ENCODE assay signal across 33 cellular contexts in the genomic region with DNA sequence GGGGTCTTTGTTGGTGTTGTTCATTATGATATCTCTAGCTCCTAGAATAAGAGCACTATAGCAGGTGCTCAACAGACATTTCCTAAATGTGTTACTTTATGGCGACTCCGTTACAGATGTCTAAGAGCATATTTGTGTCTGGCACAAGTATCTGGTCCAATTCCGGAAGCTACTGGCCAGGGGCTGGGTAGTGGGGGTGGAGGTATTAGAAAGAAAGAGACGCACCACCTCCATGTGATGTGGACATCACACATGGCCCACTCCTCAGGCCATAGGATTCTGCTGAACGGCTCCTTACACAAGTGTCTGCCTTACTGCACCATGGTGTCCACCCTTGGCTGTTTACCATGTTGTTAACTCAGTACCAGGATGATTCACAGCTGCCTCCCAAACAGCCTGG.
DNase-seq lines count a peak whose midpoint lies in the region; ATAC-seq and TF ChIP-seq lines count a peak whose summit lies in the region.
"Had no signal": no experiment of that assay in that cellular context is flagged by ENCODE, and none has a peak within 500 bp of the region (broad histone marks: within the 10 kb centered on the region; RNA-seq: fewer than 3 reads in every experiment).

No MANE protein-coding gene starts in this region.

- H3K27me3 ChIP-seq in MM.1S (replicated peaks; ENCODE audit: insufficient read depth, low read length) (no peaks in the 10 kb centered on the region), esophagus muscularis mucosa (peaks cover 0 to 47% (median 0%) of the 10 kb centered on the region in 4 donors), lung (ENCODE audit: control insufficient read depth, insufficient read depth) (peaks cover 3% of the 10 kb centered on the region)
- H3K27me3 ChIP-seq: BE2C; BLaER1; BLaER1 treated with 17β-estradiol and CSF1 and Interleukin-3, amounts not matched to agents 10 nM and 100 nM had no signal

- no peak for DNase-seq in MM.1S
- peak; percentile 84 for DNase-seq in esophagus muscularis mucosa (ENCODE audit: extremely low spot score)
- DNase-seq in lung (ENCODE audit: low spot score), result peak; percentile 9
- no peak for DNase-seq in medulla oblongata (ENCODE audit: extremely low spot score)
- no peak for DNase-seq in HK-2 (ENCODE audit: unreplicated experiment)
- no peak for DNase-seq in iPS-NIHi11 (ENCODE audit: low spot score)
- DNase-seq: 8988T; ACHN; AML-193; BE2C; C1 segment of cervical spinal cord; Caco-2; Calu3; CD4-positive, alpha-beta memory T cell; CD4-positive, alpha-beta T cell; CD4-positive, CD25-positive, alpha-beta regulatory T cell; CD8-positive, alpha-beta memory T cell; CD8-positive, alpha-beta T cell; COR-L47; DMS 273 treated with DMSO at 0.1 percent for 48 hours; DMS153; DMS53; DMS79; DMS79 treated with DMSO at 0.1 percent for 48 hours; DND-41; EL had no signal

- no peaks in the 10 kb centered on the region for H3K36me3 ChIP-seq in MM.1S (replicated peaks; ENCODE audit: insufficient read depth, low read length)
- no peaks in the 10 kb centered on the region for H3K36me3 ChIP-seq in esophagus muscularis mucosa
- H3K36me3 ChIP-seq in lung (ENCODE audit: control insufficient read depth in 2 of 2, insufficient read depth in 2 of 2, low read length in 2 of 2), result no peaks in the 10 kb centered on the region
- H3K36me3 ChIP-seq: BE2C; BLaER1; BLaER1 treated with 17β-estradiol and CSF1 and Interleukin-3, amounts not matched to agents 10 nM and 100 nM had no signal

- H3K4me2 ChIP-seq in MM.1S (ENCODE audit: low read depth, low read length), result peak overlapping the region; percentile 16; the same call in 1 of the 2 replicates
- H3K4me2 ChIP-seq: A549; BLaER1; BLaER1 treated with 17β-estradiol and CSF1 and Interleukin-3, amounts not matched to agents 10 nM and 100 nM had no signal

- H3K4me1 ChIP-seq in MM.1S (ENCODE audit: low read length), result no peaks in the 10 kb centered on the region
- no peaks in the 10 kb centered on the region for H3K4me1 ChIP-seq in esophagus muscularis mucosa
- H3K4me1 ChIP-seq in lung (ENCODE audit: control insufficient read depth in 2 of 2, insufficient read depth in 2 of 2, low read length in 2 of 2), result no peaks in the 10 kb centered on the region
- H3K4me1 ChIP-seq: A549; BE2C; BLaER1; BLaER1 treated with 17β-estradiol and CSF1 and Interleukin-3, amounts not matched to agents 10 nM and 100 nM; Caco-2 had no signal

- H4K20me1 ChIP-seq in MM.1S (ENCODE audit: insufficient read depth, low read length), result no peaks in the 10 kb centered on the region
- H4K20me1 ChIP-seq: BLaER1; BLaER1 treated with 17β-estradiol and CSF1 and Interleukin-3, amounts not matched to agents 10 nM and 100 nM had no signal

- H2AFZ ChIP-seq in MM.1S (ENCODE audit: low read length), result no peak overlapping the region

- ATAC-seq in lung (ENCODE audit: insufficient read depth, low FRiP score), result no peak
- no peak for ATAC-seq in GM19463 (IDR thresholded peaks at IDR 0.05; ENCODE audit: unreplicated experiment)
- ATAC-seq: A549; CD8-positive, alpha-beta T cell had no signal

- H3K4me3 ChIP-seq in MM.1S (ENCODE audit: low read length), result no peak overlapping the region
- no peak overlapping the region for H3K4me3 ChIP-seq in esophagus muscularis mucosa
- no peak overlapping the region for H3K4me3 ChIP-seq in lung
- H3K4me3 ChIP-seq: A549; BLaER1; BLaER1 treated with 17β-estradiol and CSF1 and Interleukin-3, amounts not matched to agents 10 nM and 100 nM had no signal

- 86% methylated on average over 5 of the region's 5 CpGs for WGBS in esophagus muscularis mucosa
- 77 to 92% methylated on average over 5 of the region's 5 CpGs for WGBS in lung, 2 donors

- H3F3A ChIP-seq in MM.1S (ENCODE audit: insufficient read depth, low read length), result no peaks in the 10 kb centered on the region

- H3K9ac ChIP-seq in MM.1S (ENCODE audit: low read length), result no peak overlapping the region
- H3K9ac ChIP-seq: BLaER1; BLaER1 treated with 17β-estradiol and CSF1 and Interleukin-3, amounts not matched to agents 10 nM and 100 nM had no signal

- intact Hi-C loops in esophagus muscularis mucosa (cut with DNase I), result no loop called here

- H3K27ac ChIP-seq in MM.1S (ENCODE audit: low read length) (no peak overlapping the region), VCaP (peak overlapping the region; percentile 32; the same call in 1 of the 2 replicates), esophagus muscularis mucosa (replicated peaks in 1 of 4) (no peak overlapping the region), lung (ENCODE audit: low read depth in 1 of 2, low read length in 1 of 2) (no peak overlapping the region)
- H3K27ac ChIP-seq: 22Rv1; A549; BLaER1; BLaER1 treated with 17β-estradiol and CSF1 and Interleukin-3, amounts not matched to agents 10 nM and 100 nM; C4-2B had no signal

- no peak for TF ChIP-seq POLR2A in esophagus muscularis mucosa (IDR thresholded peaks at IDR 0.05; ENCODE audit: low read depth)

- no peak for TF ChIP-seq CTCF in MM.1S (IDR thresholded peaks at IDR 0.05; ENCODE audit: low read length)
- no peak for TF ChIP-seq CTCF in VCaP (conservative IDR thresholded peaks at IDR 0.05)
- TF ChIP-seq CTCF in esophagus muscularis mucosa (IDR thresholded peaks at IDR 0.05), result no peak
- no peak for TF ChIP-seq CTCF in lung (IDR thresholded peaks at IDR 0.05; ENCODE audit: control extremely low read depth, extremely low read depth)

- no peaks in the 10 kb centered on the region for H3K79me2 ChIP-seq in MM.1S (ENCODE audit: low read length)

- no peaks in the 10 kb centered on the region for H3K9me2 ChIP-seq in MM.1S (replicated peaks; ENCODE audit: insufficient read depth, low read length)

- H3K9me3 ChIP-seq in MM.1S (replicated peaks; ENCODE audit: insufficient read depth, low read length) (no peaks in the 10 kb centered on the region), esophagus muscularis mucosa (no peaks in the 10 kb centered on the region), lung (ENCODE audit: control insufficient read depth in 2 of 2, insufficient read depth in 1 of 2, low read length in 1 of 2) (peaks cover 0 to 6% of the 10 kb centered on the region in 2 donors)
- H3K9me3 ChIP-seq: A549; BE2C; BLaER1; BLaER1 treated with 17β-estradiol and CSF1 and Interleukin-3, amounts not matched to agents 10 nM and 100 nM; Caco-2 had no signal

- TF ChIP-seq EP300 in esophagus muscularis mucosa (IDR thresholded peaks at IDR 0.05), result no peak

Comparison
In these comparisons a context has a peak if more than half of its experiments do, and no peak if none do; other contexts are left out.
1. DNase-seq: peak in esophagus muscularis mucosa (single experiment) and lung (single experiment); none in MM.1S (single experiment), medulla oblongata (single experiment), HK-2 (single experiment) and iPS-NIHi11 (single experiment).